In the genomic region with DNA sequence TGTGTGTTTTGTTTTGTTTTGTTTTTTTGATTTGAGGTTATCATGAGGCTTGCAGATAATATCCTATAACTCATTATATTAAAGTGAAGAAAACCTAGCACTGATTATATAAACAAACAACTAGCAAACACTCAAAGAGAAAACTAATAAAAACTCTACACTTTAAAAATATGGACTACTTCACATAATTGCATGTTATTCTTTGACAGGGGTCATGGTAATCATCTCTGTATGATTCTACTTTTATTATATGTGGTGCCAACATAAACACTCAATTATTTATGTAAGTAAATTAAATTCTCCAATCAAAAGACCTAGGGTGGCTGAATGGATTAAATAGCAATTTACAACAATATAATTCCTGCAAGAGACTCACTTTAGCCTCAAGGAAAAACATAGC, we compare ENCODE assay signal across 17 cellular contexts.
DNase-seq lines count a peak whose midpoint lies in the region; ATAC-seq, FAIRE-seq and TF ChIP-seq lines count a peak whose summit lies in the region.
"Had no signal": no experiment of that assay in that cellular context is flagged by ENCODE, and none has a peak within 500 bp of the region (broad histone marks: within the 10 kb centered on the region; RNA-seq: fewer than 3 reads in every experiment).

No MANE protein-coding gene starts in this region.

- H3K4me1 Mint-ChIP-seq in nephron = peaks cover 5% of the 10 kb centered on the region

- TF ChIP-seq CTCF in nephron (IDR thresholded peaks at IDR 0.05; ENCODE audit: unreplicated experiment in 3 of 3) = no peak

- H3K27ac Mint-ChIP-seq in nephron = peak overlapping the region; percentile 24 to 82 (median 44)
- H3K27ac Mint-ChIP-seq: B cell; CD8-positive, alpha-beta T cell; GM23338 had no signal

- H3K36me3 Mint-ChIP-seq in nephron (ENCODE audit: low read depth) = peaks cover 11% of the 10 kb centered on the region
- H3K36me3 Mint-ChIP-seq: CD8-positive, alpha-beta T cell; IgD-negative memory B cell had no signal

- H3K4me3 Mint-ChIP-seq in nephron = no peak overlapping the region
- H3K4me3 Mint-ChIP-seq: B cell; CD8-positive, alpha-beta T cell; GM23338; IgD-negative memory B cell had no signal

- no peak for ATAC-seq in HG02623 (IDR thresholded peaks at IDR 0.05; ENCODE audit: unreplicated experiment)
- ATAC-seq: CD8-positive, alpha-beta T cell; GM23338; HCT116; HepG2 had no signal

- TF ChIP-seq POLR2A in H54 (IDR thresholded peaks at IDR 0.05; ENCODE audit: low read depth, low read length) = no peak

- peak; percentile 42 for DNase-seq in COR-L47 (lab: John Stamatoyannopoulos, UW)
- DNase-seq in H54 (ENCODE audit: insufficient read length, low spot score) = no peak
- DNase-seq in NCI-H1417 treated with DMSO at 0.1 percent for 48 hours (lab: John Stamatoyannopoulos, UW) = peak; percentile 8
- no peak for DNase-seq in stimulated activated CD4-positive, alpha-beta T cell treated with anti-CD3 and anti-CD28 coated beads, Interleukin-12 subunit alpha, Interleukin-12 subunit beta, amount 100 ng/mL, for 4 hours
- DNase-seq: CD8-positive, alpha-beta T cell; DMS 273 treated with DMSO at 0.1 percent for 48 hours; GDM1; H7 had no signal

- no peaks in the 10 kb centered on the region for H3K27me3 Mint-ChIP-seq in nephron (ENCODE audit: low read depth)
- H3K27me3 Mint-ChIP-seq: B cell, IgD-negative memory B cell had no signal

- FAIRE-seq in H54 (lab: Jason Lieb, UNC) = peak; percentile 11
- FAIRE-seq: GM12892, GM18507, HepG2 had no signal

- peaks cover 18% of the 10 kb centered on the region for H3K9me3 Mint-ChIP-seq in nephron
- H3K9me3 Mint-ChIP-seq: CD8-positive, alpha-beta T cell had no signal

Comparison
In these comparisons a context has a peak if more than half of its experiments do, and no peak if none do; other contexts are left out.
1. DNase-seq: peak in COR-L47 (single experiment) and NCI-H1417 treated with DMSO at 0.1 percent for 48 hours (single experiment); none in H54 (single experiment) and stimulated activated CD4-positive, alpha-beta T cell treated with anti-CD3 and anti-CD28 coated beads, Interleukin-12 subunit alpha, Interleukin-12 subunit beta, amount 100 ng/mL, for 4 hours (single experiment).